ENCODE assay signal across 24 cellular contexts in genomic region chr1:98458514-98459259, GRCh38.
DNase-seq lines count a peak whose midpoint lies in the region; ATAC-seq and TF ChIP-seq lines count a peak whose summit lies in the region.
"Had no signal": no experiment of that assay in that cellular context is flagged by ENCODE, and none has a peak within 500 bp of the region (broad histone marks: within the 10 kb centered on the region; RNA-seq: fewer than 3 reads in every experiment).

No MANE protein-coding gene starts in this region.

- H3K27me3 ChIP-seq in Caco-2 (replicated peaks; ENCODE audit: control insufficient read depth, insufficient read depth, low read length) = no peaks in the 10 kb centered on the region
- H3K27me3 ChIP-seq in PC-9 (ENCODE audit: insufficient read depth, low read depth) = no peaks in the 10 kb centered on the region
- H3K27me3 ChIP-seq in neural cell (ENCODE audit: insufficient read depth, low read depth, low read length) = no peaks in the 10 kb centered on the region
- no peaks in the 10 kb centered on the region for H3K27me3 ChIP-seq in PC-3 (ENCODE audit: low read length)
- H3K27me3 ChIP-seq: breast epithelium, foreskin keratinocyte, ovary, stomach had no signal

- no peaks in the 10 kb centered on the region for H3K9me3 ChIP-seq in Caco-2
- no peaks in the 10 kb centered on the region for H3K9me3 ChIP-seq in PC-9 (ENCODE audit: insufficient read depth, low read depth)
- no peaks in the 10 kb centered on the region for H3K9me3 ChIP-seq in neural cell (ENCODE audit: low read length)
- H3K9me3 ChIP-seq in PC-3 (ENCODE audit: low read length) = no peaks in the 10 kb centered on the region
- H3K9me3 ChIP-seq: breast epithelium, ovary, stomach had no signal

- TF ChIP-seq CTCF in Caco-2 (IDR thresholded peaks at IDR 0.05; ENCODE audit: insufficient read depth in 1 of 2, low read depth in 1 of 2, low read length in 1 of 2, severe bottlenecking in 1 of 2, unreplicated experiment in 1 of 2) = no peak
- TF ChIP-seq CTCF in PC-9 (conservative IDR thresholded peaks at IDR 0.05) = no peak
- TF ChIP-seq CTCF in neural cell (IDR thresholded peaks at IDR 0.05; ENCODE audit: poor library complexity, severe bottlenecking) = no peak
- no peak for TF ChIP-seq CTCF in PC-3 (conservative IDR thresholded peaks at IDR 0.05; ENCODE audit: low read depth, low read length)
- TF ChIP-seq CTCF in coronary artery (IDR thresholded peaks at IDR 0.05) = no peak

- H3K9me2 ChIP-seq in PC-9 (ENCODE audit: insufficient read depth) = no peaks in the 10 kb centered on the region
- H3K9me2 ChIP-seq in neural cell (ENCODE audit: insufficient read depth, low read length) = no peaks in the 10 kb centered on the region
- H3K9me2 ChIP-seq in PC-3 (replicated peaks; ENCODE audit: low read length) = no peaks in the 10 kb centered on the region

- no peak for ATAC-seq in PC-3
- ATAC-seq: activated naive CD8-positive, alpha-beta T cell treated with anti-CD3 and anti-CD28 coated beads, Interleukin-2, amount 50 U/mL, for 24 hours; foreskin keratinocyte had no signal

- no peaks in the 10 kb centered on the region for H4K20me1 ChIP-seq in PC-9 (ENCODE audit: insufficient read depth)
- H4K20me1 ChIP-seq in neural cell (ENCODE audit: insufficient read depth) = no peaks in the 10 kb centered on the region
- no peaks in the 10 kb centered on the region for H4K20me1 ChIP-seq in PC-3 (ENCODE audit: low read length)

- H3K27ac Mint-ChIP-seq in Caco-2 (ENCODE audit: unreplicated experiment) = peak overlapping the region; percentile 69
- H3K27ac Mint-ChIP-seq: activated CD4-positive, alpha-beta T cell treated with anti-CD3 and anti-CD28 coated beads, Interleukin-2, amount 10 ng/mL, durations not matched to agents 24 days and 14 days; activated naive CD8-positive, alpha-beta T cell treated with anti-CD3 and anti-CD28 coated beads, Interleukin-2, amount 50 U/mL, for 24 hours; activated T-helper 2 cell treated with anti-CD3 and anti-CD28 coated beads, Interferon-gamma antibody, Interleukin-2, Interleukin-4, amounts not matched to agents 10 μg/mL and 5 μg/mL and 100 μg/mL, durations not matched to agents 14 hours and 24 hours and 36 hours had no signal

- H3K27ac ChIP-seq in PC-9 (no peak overlapping the region), neural cell (ENCODE audit: low read length) (no peak overlapping the region), PC-3 (ENCODE audit: low read length) (no peak overlapping the region), coronary artery (no peak overlapping the region)
- H3K27ac ChIP-seq: breast epithelium, epithelial cell of prostate, foreskin keratinocyte, ovary, stomach had no signal

- H3K27me3 Mint-ChIP-seq in Caco-2 (ENCODE audit: insufficient read depth, unreplicated experiment) = no peaks in the 10 kb centered on the region
- H3K27me3 Mint-ChIP-seq: activated naive CD8-positive, alpha-beta T cell treated with anti-CD3 and anti-CD28 coated beads, Interleukin-2, amount 50 U/mL, for 24 hours had no signal

- peak overlapping the region; percentile 49; the same call in 1 of the 2 replicates for H2AFZ ChIP-seq in PC-9
- no peak overlapping the region for H2AFZ ChIP-seq in neural cell (ENCODE audit: low read depth, low read length)
- no peak overlapping the region for H2AFZ ChIP-seq in PC-3 (ENCODE audit: low read length)

- H3K36me3 Mint-ChIP-seq in Caco-2 (ENCODE audit: insufficient read depth, unreplicated experiment) = no peaks in the 10 kb centered on the region

- peaks cover 23% of the 10 kb centered on the region for H3K4me1 Mint-ChIP-seq in Caco-2 (ENCODE audit: low read depth, unreplicated experiment)
- H3K4me1 Mint-ChIP-seq: activated CD4-positive, alpha-beta T cell treated with anti-CD3 and anti-CD28 coated beads, Interleukin-2, amount 10 ng/mL, durations not matched to agents 24 days and 14 days; activated naive CD8-positive, alpha-beta T cell treated with anti-CD3 and anti-CD28 coated beads, Interleukin-2, amount 50 U/mL, for 24 hours had no signal

- TF ChIP-seq RAD21 in neural cell (conservative IDR thresholded peaks at IDR 0.05) = no peak

- H3K9ac ChIP-seq in neural cell (ENCODE audit: low read length) = no peak overlapping the region
- H3K9ac ChIP-seq in PC-3 (ENCODE audit: low read length) = no peak overlapping the region

- H3K36me3 ChIP-seq in Caco-2 (ENCODE audit: control insufficient read depth, insufficient read depth, low read length) (no peaks in the 10 kb centered on the region), PC-9 (ENCODE audit: low read depth) (no peaks in the 10 kb centered on the region), neural cell (ENCODE audit: insufficient read depth, low read length) (no peaks in the 10 kb centered on the region), PC-3 (ENCODE audit: low read depth, low read length) (no peaks in the 10 kb centered on the region)
- H3K36me3 ChIP-seq: breast epithelium, ovary, stomach had no signal

- H3K4me3 Mint-ChIP-seq in Caco-2 (ENCODE audit: unreplicated experiment) = peak overlapping the region; percentile 58
- H3K4me3 Mint-ChIP-seq: activated CD4-positive, alpha-beta T cell treated with anti-CD3 and anti-CD28 coated beads, Interleukin-2, amount 10 ng/mL, durations not matched to agents 24 days and 14 days; activated naive CD8-positive, alpha-beta T cell treated with anti-CD3 and anti-CD28 coated beads, Interleukin-2, amount 50 U/mL, for 24 hours had no signal

- H3K79me2 ChIP-seq in PC-9 (ENCODE audit: low read depth) = no peaks in the 10 kb centered on the region
- H3K79me2 ChIP-seq in neural cell (replicated peaks; ENCODE audit: insufficient read depth, low read length) = no peaks in the 10 kb centered on the region
- no peaks in the 10 kb centered on the region for H3K79me2 ChIP-seq in PC-3 (ENCODE audit: low read length)

- H3K4me1 ChIP-seq in Caco-2 = peaks cover 33% of the 10 kb centered on the region
- H3K4me1 ChIP-seq in PC-9 (replicated peaks; ENCODE audit: insufficient read depth) = no peaks in the 10 kb centered on the region
- no peaks in the 10 kb centered on the region for H3K4me1 ChIP-seq in PC-3 (ENCODE audit: insufficient read depth, low read length)
- H3K4me1 ChIP-seq: breast epithelium, foreskin keratinocyte, stomach had no signal

- intact Hi-C loops in Caco-2 (cut with micrococcal nuclease; ENCODE audit: unreplicated experiment) (loop anchor here (1.0 to 5.0 kb wide), 7 partner anchors 21 to 536 kb away; partner anchors contain the start of gene DPYD), PC-9 (cut with micrococcal nuclease; ENCODE audit: unreplicated experiment) (no loop called here), PC-3 (cut with micrococcal nuclease) (no loop called here)

- POLR2A ChIA-PET in Caco-2 (lab: Charles Lee) (no interaction called here), PC-9 (lab: Charles Lee; ENCODE audit: unreplicated experiment) (no interaction called here), PC-3 (lab: Charles Lee; ENCODE audit: unreplicated experiment) (interaction anchor here (0.6 kb wide), 1 partner anchor 387 kb away, joined by 3 read pairs; no protein-coding TSS in a partner anchor)

- BruUV-seq in Caco-2 (replicated peaks; lab: Mats Ljungman, UMichigan) (no TSS peak), PC-9 (replicated peaks; lab: Mats Ljungman, UMichigan) (no TSS peak), PC-3 (replicated peaks; lab: Mats Ljungman, UMichigan) (no TSS peak)

- DNase-seq in Caco-2 = peak; percentile 69 to 71
- DNase-seq in PC-9 = peak in 1 of 2 experiments; percentile 31
- DNase-seq in iPS DF 19.7 (ENCODE audit: low read depth, low spot score) = peak; percentile 9
- no peak for DNase-seq in PC-3
- no peak for DNase-seq in coronary artery (ENCODE audit: low spot score)
- DNase-seq in SIG-M5 treated with dmso at 0.1 percent for 504 hours (lab: John Stamatoyannopoulos, UW; ENCODE audit: unreplicated experiment) = no peak
- no peak for DNase-seq in DMS53 treated with DMSO at 0.1 percent for 48 hours (lab: John Stamatoyannopoulos, UW; ENCODE audit: unreplicated experiment)
- DNase-seq: activated CD4-positive, alpha-beta T cell treated with anti-CD3 and anti-CD28 coated beads, Interleukin-2, amount 10 ng/mL, durations not matched to agents 24 days and 14 days; activated naive CD8-positive, alpha-beta T cell treated with anti-CD3 and anti-CD28 coated beads, Interleukin-2, amount 50 U/mL, for 24 hours; dermis blood vessel endothelial cell; DMS 273 treated with DMSO at 0.1 percent for 48 hours; foreskin keratinocyte; hypothalamus; KBM-7; NCI-H1092 treated with DMSO at 0.1 percent for 48 hours; NCI-H524; ovary; Right ventricle myocardium superior; stimulated activated CD4-positive, alpha-beta T cell treated with anti-CD3 and anti-CD28 coated beads, Interleukin-2, amount 100 ng/mL, for 48 hours; stomach had no signal

- H3K4me2 ChIP-seq in PC-9 (no peak overlapping the region), neural cell (ENCODE audit: low read length) (no peak overlapping the region), PC-3 (ENCODE audit: low read length) (no peak overlapping the region)

- H3F3A ChIP-seq in PC-9 (ENCODE audit: insufficient read depth, low read depth) (no peaks in the 10 kb centered on the region), neural cell (ENCODE audit: insufficient read depth, low read length, poor library complexity, severe bottlenecking) (no peaks in the 10 kb centered on the region), PC-3 (ENCODE audit: low read length, unreplicated experiment) (no peaks in the 10 kb centered on the region)

- no peak for TF ChIP-seq EP300 in neural cell (conservative IDR thresholded peaks at IDR 0.05; ENCODE audit: poor library complexity, severe bottlenecking)

- CTCF ChIA-PET in Caco-2 (lab: Charles Lee) = interaction anchor here (2.0 kb wide), 1 partner anchor 9 kb away, joined by 9 read pairs; no protein-coding TSS in a partner anchor
- CTCF ChIA-PET in PC-9 (lab: Charles Lee) = no interaction called here
- CTCF ChIA-PET in PC-3 (lab: Charles Lee) = no interaction called here

- H3K9me3 Mint-ChIP-seq in Caco-2 (ENCODE audit: unreplicated experiment) = peaks cover 9% of the 10 kb centered on the region
- H3K9me3 Mint-ChIP-seq: activated CD4-positive, alpha-beta T cell treated with anti-CD3 and anti-CD28 coated beads, Interleukin-2, amount 10 ng/mL, durations not matched to agents 24 days and 14 days; activated naive CD8-positive, alpha-beta T cell treated with anti-CD3 and anti-CD28 coated beads, Interleukin-2, amount 50 U/mL, for 24 hours; activated T-helper 2 cell treated with anti-CD3 and anti-CD28 coated beads, Interferon-gamma antibody, Interleukin-2, Interleukin-4, amounts not matched to agents 10 μg/mL and 5 μg/mL and 100 μg/mL, durations not matched to agents 14 hours and 24 hours and 36 hours had no signal

- H3K4me3 ChIP-seq in Caco-2 (ENCODE audit: low read depth, low read length) = 0 out of 2 replicates have a peak overlapping the region, but pooled peaks have one; percentile 14
- H3K4me3 ChIP-seq in PC-9 = no peak overlapping the region
- no peak overlapping the region for H3K4me3 ChIP-seq in neural cell (ENCODE audit: low read length)
- H3K4me3 ChIP-seq in PC-3 (ENCODE audit: low read length) = no peak overlapping the region
- no peak overlapping the region for H3K4me3 ChIP-seq in coronary artery
- H3K4me3 ChIP-seq: breast epithelium, ovary, stomach had no signal

TF ChIP-seq in neural cell, 6 proteins besides CTCF, POLR2A, EP300 and RAD21:
- TF ChIP-seq MXI1 (conservative IDR thresholded peaks at IDR 0.05; ENCODE audit: poor library complexity, severe bottlenecking) (peak; percentile 23), EZH2 (IDR thresholded peaks at IDR 0.05; ENCODE audit: borderline replicate concordance, insufficient read depth, low read length, poor library complexity, severe bottlenecking) (no peak)

Comparison
In these comparisons a context has a peak if more than half of its experiments do, and no peak if none do; other contexts are left out.
1. DNase-seq: peak in Caco-2 (2 of 2) and iPS DF 19.7 (single experiment); none in PC-3 (single experiment), coronary artery (single experiment), SIG-M5 treated with dmso at 0.1 percent for 504 hours (single experiment) and DMS53 treated with DMSO at 0.1 percent for 48 hours (single experiment).